ENCODE assay signal across 1 cellular context in the genomic region with DNA sequence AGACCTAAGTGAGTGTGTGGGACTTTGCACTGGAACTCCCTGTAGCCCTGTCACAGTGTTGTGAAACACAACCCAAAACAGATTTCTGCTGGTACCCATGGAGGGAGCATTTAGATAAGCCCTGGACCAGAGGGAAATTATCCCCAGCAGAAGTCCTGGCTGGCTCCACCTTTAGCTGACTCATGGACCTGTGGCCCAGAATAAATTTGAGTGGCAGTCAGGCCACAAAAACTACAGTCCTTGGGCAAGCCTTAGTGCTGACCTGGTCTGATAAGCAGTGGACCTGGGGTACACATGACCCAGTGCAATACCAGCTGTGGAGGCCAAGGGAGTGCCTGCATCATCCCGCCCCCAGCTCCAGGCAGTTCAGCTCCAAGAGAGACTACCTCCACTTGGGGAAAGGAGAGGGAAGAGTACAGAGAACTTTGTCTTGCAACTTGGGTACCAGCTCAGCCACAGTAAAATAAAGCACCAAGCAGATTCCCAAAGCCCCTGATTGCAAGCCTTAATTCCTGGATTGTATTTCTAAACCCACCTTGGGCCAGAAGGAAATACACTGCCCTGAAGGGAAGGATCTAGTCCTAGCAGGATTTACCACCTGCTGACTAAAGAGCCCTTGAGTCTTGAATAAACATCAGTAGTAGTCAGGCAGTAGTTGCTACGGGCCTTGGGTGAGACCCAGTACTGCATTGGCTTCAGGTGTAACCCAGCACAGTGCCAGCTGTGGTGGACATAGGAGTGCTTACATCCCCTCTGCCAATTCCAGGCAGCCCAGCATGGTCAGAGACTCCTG.
TF ChIP-seq lines count a peak whose summit lies in the region.

No MANE protein-coding gene starts in this region.

TF ChIP-seq in HepG2, 621 proteins besides CTCF, POLR2A, EP300 and RAD21 (continued from another document and continues in another):
- TF ChIP-seq, protein P1, sequence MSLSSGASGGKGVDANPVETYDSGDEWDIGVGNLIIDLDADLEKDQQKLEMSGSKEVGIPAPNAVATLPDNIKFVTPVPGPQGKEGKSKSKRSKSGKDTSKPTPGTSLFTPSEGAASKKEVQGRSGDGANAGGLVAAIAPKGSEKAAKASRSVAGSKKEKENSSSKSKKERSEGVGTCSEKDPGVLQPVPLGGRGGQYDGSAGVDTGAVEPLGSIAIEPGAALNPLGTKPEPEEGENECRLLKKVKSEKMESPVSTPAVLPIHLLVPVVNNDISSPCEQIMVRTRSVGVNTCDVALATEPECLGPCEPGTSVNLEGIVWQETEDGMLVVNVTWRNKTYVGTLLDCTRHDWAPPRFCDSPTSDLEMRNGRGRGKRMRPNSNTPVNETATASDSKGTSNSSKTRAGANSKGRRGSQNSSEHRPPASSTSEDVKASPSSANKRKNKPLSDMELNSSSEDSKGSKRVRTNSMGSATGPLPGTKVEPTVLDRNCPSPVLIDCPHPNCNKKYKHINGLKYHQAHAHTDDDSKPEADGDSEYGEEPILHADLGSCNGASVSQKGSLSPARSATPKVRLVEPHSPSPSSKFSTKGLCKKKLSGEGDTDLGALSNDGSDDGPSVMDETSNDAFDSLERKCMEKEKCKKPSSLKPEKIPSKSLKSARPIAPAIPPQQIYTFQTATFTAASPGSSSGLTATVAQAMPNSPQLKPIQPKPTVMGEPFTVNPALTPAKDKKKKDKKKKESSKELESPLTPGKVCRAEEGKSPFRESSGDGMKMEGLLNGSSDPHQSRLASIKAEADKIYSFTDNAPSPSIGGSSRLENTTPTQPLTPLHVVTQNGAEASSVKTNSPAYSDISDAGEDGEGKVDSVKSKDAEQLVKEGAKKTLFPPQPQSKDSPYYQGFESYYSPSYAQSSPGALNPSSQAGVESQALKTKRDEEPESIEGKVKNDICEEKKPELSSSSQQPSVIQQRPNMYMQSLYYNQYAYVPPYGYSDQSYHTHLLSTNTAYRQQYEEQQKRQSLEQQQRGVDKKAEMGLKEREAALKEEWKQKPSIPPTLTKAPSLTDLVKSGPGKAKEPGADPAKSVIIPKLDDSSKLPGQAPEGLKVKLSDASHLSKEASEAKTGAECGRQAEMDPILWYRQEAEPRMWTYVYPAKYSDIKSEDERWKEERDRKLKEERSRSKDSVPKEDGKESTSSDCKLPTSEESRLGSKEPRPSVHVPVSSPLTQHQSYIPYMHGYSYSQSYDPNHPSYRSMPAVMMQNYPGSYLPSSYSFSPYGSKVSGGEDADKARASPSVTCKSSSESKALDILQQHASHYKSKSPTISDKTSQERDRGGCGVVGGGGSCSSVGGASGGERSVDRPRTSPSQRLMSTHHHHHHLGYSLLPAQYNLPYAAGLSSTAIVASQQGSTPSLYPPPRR (CRISPR knock-in tag; IDR thresholded peaks at IDR 0.05; ENCODE audit: borderline replicate concordance): no peak; the same call in 1 of the 2 replicates
- TF ChIP-seq AGO1 (IDR thresholded peaks at IDR 0.05; ENCODE audit: low read depth, low read length, poor library complexity, severe bottlenecking) (no peak), RFX3 (CRISPR knock-in tag; IDR thresholded peaks at IDR 0.05) (no peak), NR2C2 (CRISPR knock-in tag; IDR thresholded peaks at IDR 0.05; ENCODE audit: borderline replicate concordance) (no peak), CENPX (CRISPR knock-in tag; IDR thresholded peaks at IDR 0.05) (no peak), PPARG (CRISPR knock-in tag; conservative IDR thresholded peaks at IDR 0.05) (0 out of 2 replicates have a peak, but pooled peaks have one; percentile 52), ZSCAN22 (CRISPR knock-in tag; IDR thresholded peaks at IDR 0.05) (no peak), ZNF883 (CRISPR knock-in tag; IDR thresholded peaks at IDR 0.05; ENCODE audit: not compliant biosample characterization) (no peak), ZNF12 (CRISPR knock-in tag; IDR thresholded peaks at IDR 0.05) (no peak), PHB2 (IDR thresholded peaks at IDR 0.05; ENCODE audit: partially characterized antibody) (no peak), KDM2A (CRISPR knock-in tag; IDR thresholded peaks at IDR 0.05; ENCODE audit: borderline replicate concordance, low read depth) (no peak), EHMT2 (IDR thresholded peaks at IDR 0.05; ENCODE audit: borderline replicate concordance, low read depth, low read length) (peak; percentile 29; the same call in 1 of the 2 replicates), ATF7-NPFF (CRISPR knock-in tag; IDR thresholded peaks at IDR 0.05; ENCODE audit: low read depth) (no peak), CHCHD3 (CRISPR knock-in tag; IDR thresholded peaks at IDR 0.05) (no peak), POGZ (CRISPR knock-in tag; IDR thresholded peaks at IDR 0.05) (peak; percentile 73; the same call in 1 of the 2 replicates), ARNT2 (CRISPR knock-in tag; IDR thresholded peaks at IDR 0.05; ENCODE audit: low read depth) (0 out of 2 replicates have a peak, but pooled peaks have one; percentile 34), IRF2 (CRISPR knock-in tag; IDR thresholded peaks at IDR 0.05) (no peak), MAZ (IDR thresholded peaks at IDR 0.05; ENCODE audit: borderline replicate concordance, low read depth, low read length) (no peak), MAZ (CRISPR knock-in tag; IDR thresholded peaks at IDR 0.05; ENCODE audit: low read depth) (no peak), ZNF468 (CRISPR knock-in tag; IDR thresholded peaks at IDR 0.05) (no peak), ZNF746 (CRISPR knock-in tag; IDR thresholded peaks at IDR 0.05) (no peak), ZNF232 (CRISPR knock-in tag; IDR thresholded peaks at IDR 0.05; ENCODE audit: borderline replicate concordance) (peak; percentile 47; the same call in 1 of the 2 replicates), ATF1 (CRISPR knock-in tag; IDR thresholded peaks at IDR 0.05) (no peak), KDM6A (CRISPR knock-in tag; IDR thresholded peaks at IDR 0.05; ENCODE audit: low read depth) (no peak), GATAD2A (CRISPR knock-in tag; IDR thresholded peaks at IDR 0.05) (no peak)
- TF ChIP-seq, protein P2, sequence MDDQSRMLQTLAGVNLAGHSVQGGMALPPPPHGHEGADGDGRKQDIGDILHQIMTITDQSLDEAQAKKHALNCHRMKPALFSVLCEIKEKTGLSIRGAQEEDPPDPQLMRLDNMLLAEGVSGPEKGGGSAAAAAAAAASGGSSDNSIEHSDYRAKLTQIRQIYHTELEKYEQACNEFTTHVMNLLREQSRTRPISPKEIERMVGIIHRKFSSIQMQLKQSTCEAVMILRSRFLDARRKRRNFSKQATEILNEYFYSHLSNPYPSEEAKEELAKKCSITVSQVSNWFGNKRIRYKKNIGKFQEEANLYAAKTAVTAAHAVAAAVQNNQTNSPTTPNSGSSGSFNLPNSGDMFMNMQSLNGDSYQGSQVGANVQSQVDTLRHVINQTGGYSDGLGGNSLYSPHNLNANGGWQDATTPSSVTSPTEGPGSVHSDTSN (CRISPR knock-in tag; IDR thresholded peaks at IDR 0.05; ENCODE audit: borderline replicate concordance): no peak
- TF ChIP-seq, protein P3, sequence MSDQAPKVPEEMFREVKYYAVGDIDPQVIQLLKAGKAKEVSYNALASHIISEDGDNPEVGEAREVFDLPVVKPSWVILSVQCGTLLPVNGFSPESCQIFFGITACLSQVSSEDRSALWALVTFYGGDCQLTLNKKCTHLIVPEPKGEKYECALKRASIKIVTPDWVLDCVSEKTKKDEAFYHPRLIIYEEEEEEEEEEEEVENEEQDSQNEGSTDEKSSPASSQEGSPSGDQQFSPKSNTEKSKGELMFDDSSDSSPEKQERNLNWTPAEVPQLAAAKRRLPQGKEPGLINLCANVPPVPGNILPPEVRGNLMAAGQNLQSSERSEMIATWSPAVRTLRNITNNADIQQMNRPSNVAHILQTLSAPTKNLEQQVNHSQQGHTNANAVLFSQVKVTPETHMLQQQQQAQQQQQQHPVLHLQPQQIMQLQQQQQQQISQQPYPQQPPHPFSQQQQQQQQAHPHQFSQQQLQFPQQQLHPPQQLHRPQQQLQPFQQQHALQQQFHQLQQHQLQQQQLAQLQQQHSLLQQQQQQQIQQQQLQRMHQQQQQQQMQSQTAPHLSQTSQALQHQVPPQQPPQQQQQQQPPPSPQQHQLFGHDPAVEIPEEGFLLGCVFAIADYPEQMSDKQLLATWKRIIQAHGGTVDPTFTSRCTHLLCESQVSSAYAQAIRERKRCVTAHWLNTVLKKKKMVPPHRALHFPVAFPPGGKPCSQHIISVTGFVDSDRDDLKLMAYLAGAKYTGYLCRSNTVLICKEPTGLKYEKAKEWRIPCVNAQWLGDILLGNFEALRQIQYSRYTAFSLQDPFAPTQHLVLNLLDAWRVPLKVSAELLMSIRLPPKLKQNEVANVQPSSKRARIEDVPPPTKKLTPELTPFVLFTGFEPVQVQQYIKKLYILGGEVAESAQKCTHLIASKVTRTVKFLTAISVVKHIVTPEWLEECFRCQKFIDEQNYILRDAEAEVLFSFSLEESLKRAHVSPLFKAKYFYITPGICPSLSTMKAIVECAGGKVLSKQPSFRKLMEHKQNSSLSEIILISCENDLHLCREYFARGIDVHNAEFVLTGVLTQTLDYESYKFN (CRISPR knock-in tag; conservative IDR thresholded peaks at IDR 0.05): peak; percentile 73
- TF ChIP-seq, protein P4, sequence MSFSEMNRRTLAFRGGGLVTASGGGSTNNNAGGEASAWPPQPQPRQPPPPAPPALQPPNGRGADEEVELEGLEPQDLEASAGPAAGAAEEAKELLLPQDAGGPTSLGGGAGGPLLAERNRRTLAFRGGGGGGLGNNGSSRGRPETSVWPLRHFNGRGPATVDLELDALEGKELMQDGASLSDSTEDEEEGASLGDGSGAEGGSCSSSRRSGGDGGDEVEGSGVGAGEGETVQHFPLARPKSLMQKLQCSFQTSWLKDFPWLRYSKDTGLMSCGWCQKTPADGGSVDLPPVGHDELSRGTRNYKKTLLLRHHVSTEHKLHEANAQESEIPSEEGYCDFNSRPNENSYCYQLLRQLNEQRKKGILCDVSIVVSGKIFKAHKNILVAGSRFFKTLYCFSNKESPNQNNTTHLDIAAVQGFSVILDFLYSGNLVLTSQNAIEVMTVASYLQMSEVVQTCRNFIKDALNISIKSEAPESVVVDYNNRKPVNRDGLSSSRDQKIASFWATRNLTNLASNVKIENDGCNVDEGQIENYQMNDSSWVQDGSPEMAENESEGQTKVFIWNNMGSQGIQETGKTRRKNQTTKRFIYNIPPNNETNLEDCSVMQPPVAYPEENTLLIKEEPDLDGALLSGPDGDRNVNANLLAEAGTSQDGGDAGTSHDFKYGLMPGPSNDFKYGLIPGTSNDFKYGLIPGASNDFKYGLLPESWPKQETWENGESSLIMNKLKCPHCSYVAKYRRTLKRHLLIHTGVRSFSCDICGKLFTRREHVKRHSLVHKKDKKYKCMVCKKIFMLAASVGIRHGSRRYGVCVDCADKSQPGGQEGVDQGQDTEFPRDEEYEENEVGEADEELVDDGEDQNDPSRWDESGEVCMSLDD (CRISPR knock-in tag; IDR thresholded peaks at IDR 0.05; ENCODE audit: borderline replicate concordance): no peak
- TF ChIP-seq, protein P5, sequence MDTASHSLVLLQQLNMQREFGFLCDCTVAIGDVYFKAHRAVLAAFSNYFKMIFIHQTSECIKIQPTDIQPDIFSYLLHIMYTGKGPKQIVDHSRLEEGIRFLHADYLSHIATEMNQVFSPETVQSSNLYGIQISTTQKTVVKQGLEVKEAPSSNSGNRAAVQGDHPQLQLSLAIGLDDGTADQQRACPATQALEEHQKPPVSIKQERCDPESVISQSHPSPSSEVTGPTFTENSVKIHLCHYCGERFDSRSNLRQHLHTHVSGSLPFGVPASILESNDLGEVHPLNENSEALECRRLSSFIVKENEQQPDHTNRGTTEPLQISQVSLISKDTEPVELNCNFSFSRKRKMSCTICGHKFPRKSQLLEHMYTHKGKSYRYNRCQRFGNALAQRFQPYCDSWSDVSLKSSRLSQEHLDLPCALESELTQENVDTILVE (CRISPR knock-in tag; IDR thresholded peaks at IDR 0.05): no peak
- TF ChIP-seq, protein P6, sequence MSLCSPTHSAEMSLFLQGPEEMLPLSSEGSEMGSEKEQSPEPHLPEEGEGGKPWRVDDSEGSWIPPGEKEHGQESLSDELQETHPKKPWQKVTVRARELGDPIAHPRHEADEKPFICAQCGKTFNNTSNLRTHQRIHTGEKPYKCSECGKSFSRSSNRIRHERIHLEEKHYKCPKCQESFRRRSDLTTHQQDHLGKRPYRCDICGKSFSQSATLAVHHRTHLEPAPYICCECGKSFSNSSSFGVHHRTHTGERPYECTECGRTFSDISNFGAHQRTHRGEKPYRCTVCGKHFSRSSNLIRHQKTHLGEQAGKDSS (CRISPR knock-in tag; IDR thresholded peaks at IDR 0.05; ENCODE audit: borderline replicate concordance, low read depth): 0 out of 2 replicates have a peak, but pooled peaks have one; percentile 55
- TF ChIP-seq, protein P7, sequence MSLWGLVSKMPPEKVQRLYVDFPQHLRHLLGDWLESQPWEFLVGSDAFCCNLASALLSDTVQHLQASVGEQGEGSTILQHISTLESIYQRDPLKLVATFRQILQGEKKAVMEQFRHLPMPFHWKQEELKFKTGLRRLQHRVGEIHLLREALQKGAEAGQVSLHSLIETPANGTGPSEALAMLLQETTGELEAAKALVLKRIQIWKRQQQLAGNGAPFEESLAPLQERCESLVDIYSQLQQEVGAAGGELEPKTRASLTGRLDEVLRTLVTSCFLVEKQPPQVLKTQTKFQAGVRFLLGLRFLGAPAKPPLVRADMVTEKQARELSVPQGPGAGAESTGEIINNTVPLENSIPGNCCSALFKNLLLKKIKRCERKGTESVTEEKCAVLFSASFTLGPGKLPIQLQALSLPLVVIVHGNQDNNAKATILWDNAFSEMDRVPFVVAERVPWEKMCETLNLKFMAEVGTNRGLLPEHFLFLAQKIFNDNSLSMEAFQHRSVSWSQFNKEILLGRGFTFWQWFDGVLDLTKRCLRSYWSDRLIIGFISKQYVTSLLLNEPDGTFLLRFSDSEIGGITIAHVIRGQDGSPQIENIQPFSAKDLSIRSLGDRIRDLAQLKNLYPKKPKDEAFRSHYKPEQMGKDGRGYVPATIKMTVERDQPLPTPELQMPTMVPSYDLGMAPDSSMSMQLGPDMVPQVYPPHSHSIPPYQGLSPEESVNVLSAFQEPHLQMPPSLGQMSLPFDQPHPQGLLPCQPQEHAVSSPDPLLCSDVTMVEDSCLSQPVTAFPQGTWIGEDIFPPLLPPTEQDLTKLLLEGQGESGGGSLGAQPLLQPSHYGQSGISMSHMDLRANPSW (CRISPR knock-in tag; IDR thresholded peaks at IDR 0.05; ENCODE audit: borderline replicate concordance): 0 out of 2 replicates have a peak, but pooled peaks have one; percentile 38
- TF ChIP-seq, protein P8, sequence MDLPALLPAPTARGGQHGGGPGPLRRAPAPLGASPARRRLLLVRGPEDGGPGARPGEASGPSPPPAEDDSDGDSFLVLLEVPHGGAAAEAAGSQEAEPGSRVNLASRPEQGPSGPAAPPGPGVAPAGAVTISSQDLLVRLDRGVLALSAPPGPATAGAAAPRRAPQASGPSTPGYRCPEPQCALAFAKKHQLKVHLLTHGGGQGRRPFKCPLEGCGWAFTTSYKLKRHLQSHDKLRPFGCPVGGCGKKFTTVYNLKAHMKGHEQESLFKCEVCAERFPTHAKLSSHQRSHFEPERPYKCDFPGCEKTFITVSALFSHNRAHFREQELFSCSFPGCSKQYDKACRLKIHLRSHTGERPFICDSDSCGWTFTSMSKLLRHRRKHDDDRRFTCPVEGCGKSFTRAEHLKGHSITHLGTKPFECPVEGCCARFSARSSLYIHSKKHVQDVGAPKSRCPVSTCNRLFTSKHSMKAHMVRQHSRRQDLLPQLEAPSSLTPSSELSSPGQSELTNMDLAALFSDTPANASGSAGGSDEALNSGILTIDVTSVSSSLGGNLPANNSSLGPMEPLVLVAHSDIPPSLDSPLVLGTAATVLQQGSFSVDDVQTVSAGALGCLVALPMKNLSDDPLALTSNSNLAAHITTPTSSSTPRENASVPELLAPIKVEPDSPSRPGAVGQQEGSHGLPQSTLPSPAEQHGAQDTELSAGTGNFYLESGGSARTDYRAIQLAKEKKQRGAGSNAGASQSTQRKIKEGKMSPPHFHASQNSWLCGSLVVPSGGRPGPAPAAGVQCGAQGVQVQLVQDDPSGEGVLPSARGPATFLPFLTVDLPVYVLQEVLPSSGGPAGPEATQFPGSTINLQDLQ (CRISPR knock-in tag; IDR thresholded peaks at IDR 0.05): no peak
